1 cellular context compared by ENCODE assay signal in the genomic region with DNA sequence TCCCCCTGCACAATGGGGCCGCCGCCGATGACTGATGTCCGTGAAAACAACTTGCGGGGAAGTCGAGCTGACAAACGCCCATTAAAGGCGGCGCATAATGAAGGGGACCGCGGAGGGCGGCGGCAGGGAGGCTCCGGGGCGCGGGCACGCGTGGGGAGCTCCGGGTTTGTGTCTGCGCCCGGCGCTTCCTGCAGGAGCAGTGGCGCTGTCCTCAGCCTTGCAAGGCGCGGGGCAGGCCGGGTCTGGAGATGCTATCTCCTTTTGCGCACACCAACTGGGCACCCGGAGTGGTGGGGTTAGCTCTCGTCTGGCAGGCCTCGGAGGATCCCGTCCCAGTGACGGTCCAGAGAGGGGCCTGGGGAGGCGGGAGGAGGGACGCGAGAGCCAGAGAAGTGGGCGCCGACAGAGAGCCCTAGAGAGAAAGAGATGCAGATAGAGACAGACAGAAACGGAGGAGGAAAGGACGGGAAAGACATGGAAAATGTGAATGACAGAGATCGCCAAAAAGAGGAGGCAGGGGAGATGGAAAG.
TF ChIP-seq lines count a peak whose summit lies in the region.

No MANE protein-coding gene starts in this region.

TF ChIP-seq in GM23338, 12 proteins besides CTCF, POLR2A, EP300 and RAD21 (continued from another document):
- TF ChIP-seq STAT1 (IDR thresholded peaks at IDR 0.05; ENCODE audit: unreplicated experiment) = no peak
TF ChIP-seq in GM23338: peak in this region for 2.
